In genomic region chr1:36187800-36188593, GRCh38 we compare ENCODE assay signal across 8 cellular contexts. TPM values are rescaled to one million over a fixed set of nuclear protein-coding genes. Genes with fewer than 3 reads are reported as not detected.
DNase-seq lines count a peak whose midpoint lies in the region; ATAC-seq and TF ChIP-seq lines count a peak whose summit lies in the region.

No MANE protein-coding gene starts in this region.

- peak overlapping the region; percentile 9 for H3K27ac Mint-ChIP-seq in activated naive CD8-positive, alpha-beta T cell treated with anti-CD3 and anti-CD28 coated beads for 36 hours
- H3K27ac Mint-ChIP-seq in glutamatergic neuron (ENCODE audit: unreplicated experiment) (no peak overlapping the region), osteocyte (ENCODE audit: unreplicated experiment) (peak overlapping the region; percentile 95)

- peak overlapping the region; percentile 93 for H3K27ac ChIP-seq in temporal lobe (ENCODE audit: low read depth, low read length)

- DNase-seq in C1 segment of cervical spinal cord (lab: John Stamatoyannopoulos, UW) = peak; percentile 25 to 86 (median 78)
- DNase-seq in MV-4-11 (lab: John Stamatoyannopoulos, UW) = peak; percentile 78
- peak; percentile 73 for DNase-seq in SKM-1 treated with dmso at 0.1 percent for 144 hours (lab: John Stamatoyannopoulos, UW; ENCODE audit: unreplicated experiment)
- peak; percentile 77 for DNase-seq in activated naive CD8-positive, alpha-beta T cell treated with anti-CD3 and anti-CD28 coated beads for 36 hours
- peak; percentile 79 for DNase-seq in glutamatergic neuron
- peak; percentile 94 for DNase-seq in osteocyte (ENCODE audit: extremely low spot score, unreplicated experiment)

- no peaks in the 10 kb centered on the region for H3K27me3 Mint-ChIP-seq in activated naive CD8-positive, alpha-beta T cell treated with anti-CD3 and anti-CD28 coated beads for 36 hours
- H3K27me3 Mint-ChIP-seq in glutamatergic neuron (ENCODE audit: unreplicated experiment) = peaks cover 4% of the 10 kb centered on the region
- no peaks in the 10 kb centered on the region for H3K27me3 Mint-ChIP-seq in osteocyte (ENCODE audit: unreplicated experiment)

- peak; percentile 82 for ATAC-seq in GM21447 (IDR thresholded peaks at IDR 0.05; ENCODE audit: unreplicated experiment)

- TF ChIP-seq CTCF in glutamatergic neuron (IDR thresholded peaks at IDR 0.05; ENCODE audit: partially characterized antibody, unreplicated experiment) = peak; percentile 73
- TF ChIP-seq CTCF in osteocyte (IDR thresholded peaks at IDR 0.05) = peak; percentile 92

- H3K4me1 Mint-ChIP-seq in activated naive CD8-positive, alpha-beta T cell treated with anti-CD3 and anti-CD28 coated beads for 36 hours = peaks cover 3% of the 10 kb centered on the region
- H3K4me1 Mint-ChIP-seq in glutamatergic neuron (ENCODE audit: low read depth, unreplicated experiment) (peaks cover 2% of the 10 kb centered on the region), osteocyte (ENCODE audit: unreplicated experiment) (peaks cover 16% of the 10 kb centered on the region)

- H3K36me3 Mint-ChIP-seq in activated naive CD8-positive, alpha-beta T cell treated with anti-CD3 and anti-CD28 coated beads for 36 hours = no peaks in the 10 kb centered on the region
- H3K36me3 Mint-ChIP-seq in glutamatergic neuron (ENCODE audit: unreplicated experiment) (no peaks in the 10 kb centered on the region), osteocyte (ENCODE audit: unreplicated experiment) (peaks cover 2% of the 10 kb centered on the region)

- no peaks in the 10 kb centered on the region for H3K9me3 Mint-ChIP-seq in activated naive CD8-positive, alpha-beta T cell treated with anti-CD3 and anti-CD28 coated beads for 36 hours
- peaks cover 3% of the 10 kb centered on the region for H3K9me3 Mint-ChIP-seq in glutamatergic neuron (ENCODE audit: unreplicated experiment)
- no peaks in the 10 kb centered on the region for H3K9me3 Mint-ChIP-seq in osteocyte (ENCODE audit: unreplicated experiment)

- H3K4me3 Mint-ChIP-seq in activated naive CD8-positive, alpha-beta T cell treated with anti-CD3 and anti-CD28 coated beads for 36 hours = no peak overlapping the region
- H3K4me3 Mint-ChIP-seq in glutamatergic neuron (ENCODE audit: unreplicated experiment) = no peak overlapping the region
- peak overlapping the region; percentile 49 for H3K4me3 Mint-ChIP-seq in osteocyte (ENCODE audit: unreplicated experiment)

RNA-seq across cellular contexts. Expression of gene MAP7D1, which starts 32.0 kb away (rescaled TPM):
- total RNA-seq in activated naive CD8-positive, alpha-beta T cell treated with anti-CD3 and anti-CD28 coated beads for 36 hours = 100 to 1,000 TPM; 158 to 168 TPM
- 152 TPM for total RNA-seq in glutamatergic neuron (ENCODE audit: unreplicated experiment)
- total RNA-seq in osteocyte = 157 and 163 TPM in 2 replicates
- total RNA-seq in temporal lobe = 52.9 TPM

RNA-seq across cellular contexts. Expression of gene THRAP3, which starts 36.2 kb away (rescaled TPM):
- total RNA-seq in activated naive CD8-positive, alpha-beta T cell treated with anti-CD3 and anti-CD28 coated beads for 36 hours = 100 to 1,000 TPM; 159 TPM
- total RNA-seq in glutamatergic neuron (ENCODE audit: unreplicated experiment) (119 TPM), osteocyte (117 and 118 TPM in 2 replicates), temporal lobe (69.8 TPM)

RNA-seq across cellular contexts. Expression of gene TRAPPC3, which starts 38.7 kb away (rescaled TPM):
- 10 to 100 TPM; 58.0 to 59.4 TPM for total RNA-seq in activated naive CD8-positive, alpha-beta T cell treated with anti-CD3 and anti-CD28 coated beads for 36 hours
- total RNA-seq in glutamatergic neuron (ENCODE audit: unreplicated experiment) (30.0 TPM), osteocyte (68.9 and 72.4 TPM in 2 replicates), temporal lobe (40.8 TPM)

Comparison
In these comparisons a context has a peak if more than half of its experiments do, and no peak if none do; other contexts are left out.
1. Peak in every context shown above with its lines: DNase-seq, ATAC-seq and H3K27ac ChIP-seq.